25 cellular contexts compared by ENCODE assay signal in genomic region chr22:41507330-41508063, GRCh38. TPM values are rescaled to one million over a fixed set of nuclear protein-coding genes. Genes with fewer than 3 reads are reported as not detected.
DNase-seq lines count a peak whose midpoint lies in the region; ATAC-seq, FAIRE-seq and TF ChIP-seq lines count a peak whose summit lies in the region.
"Had no signal": no experiment of that assay in that cellular context is flagged by ENCODE, and none has a peak within 500 bp of the region (broad histone marks: within the 10 kb centered on the region; RNA-seq: fewer than 3 reads in every experiment).

No MANE protein-coding gene starts in this region.

- H3K4me3 ChIP-seq in parathyroid adenoma (ENCODE audit: low read depth, low read length): no peak overlapping the region
- no peak overlapping the region for H3K4me3 ChIP-seq in small intestine (ENCODE audit: low read depth in 1 of 2, low read length in 2 of 2)
- H3K4me3 ChIP-seq: body of pancreas, left lung, SJCRH30, stomach had no signal

- no peak for ATAC-seq in stimulated activated naive CD8-positive, alpha-beta T cell treated with anti-CD3 and anti-CD28 coated beads, Interleukin-15, Interleukin-2, amounts not matched to agents 100 U/mL and 50 U/mL, for 24 hours
- ATAC-seq: body of pancreas, left lung, PC-3 had no signal

- no peaks in the 10 kb centered on the region for H3K9me3 ChIP-seq in parathyroid adenoma (ENCODE audit: control insufficient read depth, low read length)
- H3K9me3 ChIP-seq in small intestine (ENCODE audit: control insufficient read depth, low read depth): no peaks in the 10 kb centered on the region
- H3K9me3 ChIP-seq: body of pancreas, left lung, SJCRH30, stomach had no signal

- peak overlapping the region; percentile 33 for H3K4me2 ChIP-seq in parathyroid adenoma (ENCODE audit: low read length)

- no peaks in the 10 kb centered on the region for H3K27me3 Mint-ChIP-seq in stimulated activated naive CD8-positive, alpha-beta T cell treated with anti-CD3 and anti-CD28 coated beads, Interleukin-15, Interleukin-2, amounts not matched to agents 100 ng/mL and 50 ng/mL, for 24 hours
- H3K27me3 Mint-ChIP-seq in endothelial cell (ENCODE audit: unreplicated experiment): peaks cover 4% of the 10 kb centered on the region
- H3K27me3 Mint-ChIP-seq: activated CD4-positive, alpha-beta memory T cell treated with anti-CD3 and anti-CD28 coated beads, Interleukin-2, amount 10 ng/mL, durations not matched to agents 7 days and 5 days; CD4-positive, CD25-positive, alpha-beta regulatory T cell; IgD-negative memory B cell had no signal

- 91 to 92% (median 91%) methylated on average over 23 of the region's 23 CpGs for WGBS in small intestine, 3 donors

- peak overlapping the region; percentile 5 for H3K27ac Mint-ChIP-seq in stimulated activated naive CD8-positive, alpha-beta T cell treated with anti-CD3 and anti-CD28 coated beads, Interleukin-15, Interleukin-2, amounts not matched to agents 100 ng/mL and 50 ng/mL, for 24 hours
- H3K27ac Mint-ChIP-seq in endothelial cell (ENCODE audit: unreplicated experiment): no peak overlapping the region
- H3K27ac Mint-ChIP-seq: activated CD4-positive, alpha-beta memory T cell treated with anti-CD3 and anti-CD28 coated beads, Interleukin-2, amount 10 ng/mL, durations not matched to agents 7 days and 5 days had no signal

- H3K79me2 ChIP-seq in parathyroid adenoma: peaks cover 11% of the 10 kb centered on the region

- H3K27me3 ChIP-seq in parathyroid adenoma (ENCODE audit: control insufficient read depth, insufficient read depth, low read length) (no peaks in the 10 kb centered on the region), small intestine (ENCODE audit: control insufficient read depth in 2 of 2, insufficient read depth in 2 of 2, low read length in 2 of 2) (no peaks in the 10 kb centered on the region)
- H3K27me3 ChIP-seq: body of pancreas, left lung, SJCRH30, stomach had no signal

- no peak for DNase-seq in stimulated activated naive CD8-positive, alpha-beta T cell treated with anti-CD3 and anti-CD28 coated beads, Interleukin-15, Interleukin-2, amounts not matched to agents 100 U/mL and 50 U/mL, for 24 hours
- DNase-seq in endothelial cell (ENCODE audit: low spot score) (no peak), small intestine (no peak), AG08395 (ENCODE audit: low spot score) (no peak), GM19240 (ENCODE audit: insufficient read length, low spot score) (no peak), HCEC 1CT (no peak)
- DNase-seq: activated CD4-positive, alpha-beta memory T cell treated with anti-CD3 and anti-CD28 coated beads, Interleukin-2, amount 10 ng/mL, durations not matched to agents 7 days and 5 days; activated CD4-positive, CD25-positive, alpha-beta regulatory T cell; activated naive CD4-positive, alpha-beta T cell treated with anti-CD3 and anti-CD28 coated beads, Interleukin-2, amount 50 U/mL, for 16 hours; body of pancreas; CD4-positive, CD25-positive, alpha-beta regulatory T cell; DMS53; erythroblast; NCI-H1694; NCI-H82; PC-3; SJCRH30; stimulated activated CD4-positive, alpha-beta T cell treated with anti-CD3 and anti-CD28 coated beads, Interleukin-1b, Interleukin-23, amount 100 ng/mL, for 48 hours; stomach; T-helper 2 cell had no signal

- no peak for TF ChIP-seq CTCF in endothelial cell (IDR thresholded peaks at IDR 0.05; ENCODE audit: unreplicated experiment)
- TF ChIP-seq CTCF in parathyroid adenoma (IDR thresholded peaks at IDR 0.05): no peak

- peaks cover 32% of the 10 kb centered on the region for H3K4me1 ChIP-seq in parathyroid adenoma
- H3K4me1 ChIP-seq in small intestine (ENCODE audit: control insufficient read depth in 2 of 2, insufficient read depth in 1 of 2, low read depth in 1 of 2, low read length in 1 of 2): no peaks in the 10 kb centered on the region
- H3K4me1 ChIP-seq: left lung had no signal

- FAIRE-seq in small intestine (lab: Jason Lieb, UNC): no peak
- FAIRE-seq: GM12891 had no signal

- no peaks in the 10 kb centered on the region for H3K9me3 Mint-ChIP-seq in stimulated activated naive CD8-positive, alpha-beta T cell treated with anti-CD3 and anti-CD28 coated beads, Interleukin-15, Interleukin-2, amounts not matched to agents 100 ng/mL and 50 ng/mL, for 24 hours
- H3K9me3 Mint-ChIP-seq in endothelial cell (ENCODE audit: unreplicated experiment): no peaks in the 10 kb centered on the region
- H3K9me3 Mint-ChIP-seq: activated CD4-positive, alpha-beta memory T cell treated with anti-CD3 and anti-CD28 coated beads, Interleukin-2, amount 10 ng/mL, durations not matched to agents 7 days and 5 days; IgD-negative memory B cell had no signal

- H2AFZ ChIP-seq in parathyroid adenoma: no peak overlapping the region

- H3K27ac ChIP-seq in parathyroid adenoma (peak overlapping the region; percentile 79), small intestine (ENCODE audit: low read depth in 1 of 2, low read length in 1 of 2) (no peak overlapping the region)
- H3K27ac ChIP-seq: body of pancreas, left lung, SJCRH30 had no signal

- no peaks in the 10 kb centered on the region for H3K36me3 ChIP-seq in parathyroid adenoma (ENCODE audit: control insufficient read depth, insufficient read depth, low read length)
- H3K36me3 ChIP-seq in small intestine (ENCODE audit: control insufficient read depth in 2 of 2, insufficient read depth in 2 of 2, low read length in 2 of 2): peaks cover 10 to 43% of the 10 kb centered on the region in 2 donors

- H3K4me3 Mint-ChIP-seq in stimulated activated naive CD8-positive, alpha-beta T cell treated with anti-CD3 and anti-CD28 coated beads, Interleukin-15, Interleukin-2, amounts not matched to agents 100 ng/mL and 50 ng/mL, for 24 hours: no peak overlapping the region
- peak overlapping the region; percentile 23 for H3K4me3 Mint-ChIP-seq in endothelial cell (ENCODE audit: unreplicated experiment)
- H3K4me3 Mint-ChIP-seq: activated CD4-positive, alpha-beta memory T cell treated with anti-CD3 and anti-CD28 coated beads, Interleukin-2, amount 10 ng/mL, durations not matched to agents 7 days and 5 days; CD4-positive, CD25-positive, alpha-beta regulatory T cell; IgD-negative memory B cell had no signal

- peaks cover 34% of the 10 kb centered on the region for H3K36me3 Mint-ChIP-seq in stimulated activated naive CD8-positive, alpha-beta T cell treated with anti-CD3 and anti-CD28 coated beads, Interleukin-15, Interleukin-2, amounts not matched to agents 100 ng/mL and 50 ng/mL, for 24 hours (ENCODE audit: low read depth)
- peaks cover 22% of the 10 kb centered on the region for H3K36me3 Mint-ChIP-seq in endothelial cell (ENCODE audit: low read depth, unreplicated experiment)

- no peaks in the 10 kb centered on the region for H3K4me1 Mint-ChIP-seq in stimulated activated naive CD8-positive, alpha-beta T cell treated with anti-CD3 and anti-CD28 coated beads, Interleukin-15, Interleukin-2, amounts not matched to agents 100 ng/mL and 50 ng/mL, for 24 hours (ENCODE audit: low read depth)
- peaks cover 1% of the 10 kb centered on the region for H3K4me1 Mint-ChIP-seq in endothelial cell (ENCODE audit: unreplicated experiment)
- H3K4me1 Mint-ChIP-seq: activated CD4-positive, alpha-beta memory T cell treated with anti-CD3 and anti-CD28 coated beads, Interleukin-2, amount 10 ng/mL, durations not matched to agents 7 days and 5 days had no signal

- H3K9ac ChIP-seq in parathyroid adenoma: no peak overlapping the region

RNA-seq across cellular contexts. Expression of gene POLR3H, which starts 36.8 kb away (rescaled TPM):
- total RNA-seq in endothelial cell (ENCODE audit: unreplicated experiment): 20.8 TPM
- polyA plus RNA-seq in small intestine: 10 to 100 TPM in 1 of 3 donors, 1 to 10 TPM in 2; 2.7 to 18.2 (median 7.8) TPM

RNA-seq across cellular contexts. Expression of gene ACO2, which starts 38.6 kb away (rescaled TPM):
- total RNA-seq in endothelial cell (ENCODE audit: unreplicated experiment): 83.5 TPM
- polyA plus RNA-seq in small intestine: 100 to 1,000 TPM; 126 to 294 (median 216) TPM

RNA-seq across cellular contexts. Expression of gene PHF5A, which starts 39.0 kb away (rescaled TPM):
- total RNA-seq in endothelial cell (ENCODE audit: unreplicated experiment): 54.6 TPM
- 10 to 100 TPM; 53.0 to 62.7 (median 57.6) TPM for polyA plus RNA-seq in small intestine

RNA-seq across cellular contexts. Expression of gene CSDC2, which starts 53.3 kb away (rescaled TPM):
- total RNA-seq in endothelial cell (ENCODE audit: unreplicated experiment): not detected
- 1 to 10 TPM in 2 of 3 donors, under 1 TPM in 1; 0.45 to 2.7 (median 2.1) TPM for polyA plus RNA-seq in small intestine
- total RNA-seq: activated CD4-positive, alpha-beta memory T cell treated with anti-CD3 and anti-CD28 coated beads, Interleukin-2, amount 10 ng/mL, durations not matched to agents 7 days and 5 days; CD4-positive, CD25-positive, alpha-beta regulatory T cell; PC-3 had no signal
- polyA plus RNA-seq: CD4-positive, CD25-positive, alpha-beta regulatory T cell; IgD-negative memory B cell had no signal
